In the genomic region with DNA sequence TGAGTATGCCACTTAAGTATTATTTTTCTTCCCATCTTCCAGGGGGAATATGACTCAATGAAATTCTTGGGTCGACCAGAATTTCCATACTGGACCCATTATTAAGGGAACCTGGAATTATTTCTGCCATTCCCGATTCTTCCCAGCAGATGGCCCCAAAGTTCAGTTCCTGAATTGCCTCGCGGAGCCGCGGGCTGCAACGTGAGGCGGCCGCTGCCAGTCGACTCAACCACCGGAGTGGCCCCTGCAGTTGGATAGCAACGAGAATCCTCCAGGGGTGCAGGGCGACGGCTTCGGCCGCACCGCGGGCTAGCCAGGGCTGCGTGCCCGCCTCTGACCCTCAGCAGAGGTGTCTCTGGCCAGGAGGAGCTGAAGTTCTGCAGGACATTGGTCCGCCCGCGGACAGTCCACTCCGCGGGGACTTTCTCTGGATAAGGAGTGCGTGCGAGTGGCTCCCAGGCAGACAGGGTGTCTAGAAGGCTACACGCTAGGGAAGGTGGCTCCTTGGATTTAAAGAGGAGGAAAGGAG, we compare ENCODE assay signal across 8 cellular contexts. TPM values are rescaled to one million over a fixed set of nuclear protein-coding genes. Genes with fewer than 3 reads are reported as not detected.
DNase-seq lines count a peak whose midpoint lies in the region; ATAC-seq and TF ChIP-seq lines count a peak whose summit lies in the region.

No MANE protein-coding gene starts in this region.

- peak overlapping the region; percentile 88 for H2AFZ ChIP-seq in fibroblast of lung (ENCODE audit: low read length)

- DNase-seq in GM03348 (ENCODE audit: low spot score) (peak; percentile 89), OCI-M1 (lab: John Stamatoyannopoulos, UW) (peak; percentile 83), fibroblast of lung (ENCODE audit: low read depth in 2 of 2) (peak; percentile 74), myocyte (ENCODE audit: low read depth) (peak; percentile 87)
- peak; percentile 72 to 75 for DNase-seq in activated T-cell treated with anti-CD3 and anti-CD28 coated beads, Interleukin-2, amount 50 U/mL, for 72 hours
- DNase-seq in stimulated activated CD8-positive, alpha-beta memory T cell treated with anti-CD3 and anti-CD28 coated beads, Interleukin-4, amount 100 ng/mL, for 48 hours, result peak; percentile 84

- H3K27ac ChIP-seq in HUES6 (ENCODE audit: low read depth, low read length), result no peak overlapping the region
- no peak overlapping the region for H3K27ac ChIP-seq in fibroblast of lung (ENCODE audit: insufficient read depth, low read length)

- H3K4me1 ChIP-seq in HUES6 (ENCODE audit: control insufficient read depth, insufficient read depth, low read length) (peaks cover 7% of the 10 kb centered on the region), fibroblast of lung (ENCODE audit: control insufficient read depth, extremely low read depth, insufficient read depth, low read length) (no peaks in the 10 kb centered on the region)

- H3K9me3 ChIP-seq in HUES6 (ENCODE audit: control insufficient read depth, insufficient read depth, low read depth, low read length) (no peaks in the 10 kb centered on the region), fibroblast of lung (ENCODE audit: control insufficient read depth, insufficient read depth, low read depth, low read length) (no peaks in the 10 kb centered on the region)

- H3K36me3 ChIP-seq in HUES6 (ENCODE audit: control insufficient read depth, insufficient read depth, low read length), result no peaks in the 10 kb centered on the region
- no peaks in the 10 kb centered on the region for H3K36me3 ChIP-seq in fibroblast of lung (ENCODE audit: control insufficient read depth, insufficient read depth, low read length)

- H3K27ac Mint-ChIP-seq in activated T-cell treated with anti-CD3 and anti-CD28 coated beads, Interleukin-2, amount 50 U/mL, for 72 hours, result no peak overlapping the region

- H3K36me3 Mint-ChIP-seq in activated T-cell treated with anti-CD3 and anti-CD28 coated beads, Interleukin-2, amount 50 U/mL, for 72 hours (ENCODE audit: insufficient read depth in 2 of 2), result no peaks in the 10 kb centered on the region

- H3K4me2 ChIP-seq in fibroblast of lung (ENCODE audit: extremely low read depth, insufficient read depth, low read length), result peak overlapping the region; percentile 100

- peaks cover 50% of the 10 kb centered on the region for H3K4me1 Mint-ChIP-seq in activated T-cell treated with anti-CD3 and anti-CD28 coated beads, Interleukin-2, amount 50 U/mL, for 72 hours (ENCODE audit: low read depth)

- H3K79me2 ChIP-seq in fibroblast of lung (ENCODE audit: control insufficient read depth, insufficient read depth, low read length), result no peaks in the 10 kb centered on the region

- H3K9ac ChIP-seq in HUES6 (ENCODE audit: low read length), result no peak overlapping the region
- peak overlapping the region; percentile 38 for H3K9ac ChIP-seq in fibroblast of lung (ENCODE audit: insufficient read depth, low read length)

- H3K27me3 Mint-ChIP-seq in activated T-cell treated with anti-CD3 and anti-CD28 coated beads, Interleukin-2, amount 50 U/mL, for 72 hours (ENCODE audit: low read depth), result peaks cover 51% of the 10 kb centered on the region

- TF ChIP-seq CTCF in fibroblast of lung (conservative IDR thresholded peaks at IDR 0.05 in 1 of 2, IDR thresholded peaks at IDR 0.05 in 1 of 2; ENCODE audit: low read depth in 1 of 2, low read length in 2 of 2), result peak; percentile 74 to 78

- peak overlapping the region; percentile 91 to 94 for H3K4me3 Mint-ChIP-seq in activated T-cell treated with anti-CD3 and anti-CD28 coated beads, Interleukin-2, amount 50 U/mL, for 72 hours

- peaks cover 27% of the 10 kb centered on the region for H3K27me3 ChIP-seq in HUES6 (ENCODE audit: control insufficient read depth, insufficient read depth, low read length)
- peaks cover 22% of the 10 kb centered on the region for H3K27me3 ChIP-seq in fibroblast of lung (ENCODE audit: control insufficient read depth, insufficient read depth, low read length)

- ATAC-seq in activated T-cell treated with anti-CD3 and anti-CD28 coated beads, Interleukin-2, amount 50 U/mL, for 72 hours (replicated peaks in 1 of 2), result peak; percentile 50 to 58
- ATAC-seq in GM21390 (IDR thresholded peaks at IDR 0.05; ENCODE audit: unreplicated experiment), result no peak

- no peaks in the 10 kb centered on the region for H3K9me3 Mint-ChIP-seq in activated T-cell treated with anti-CD3 and anti-CD28 coated beads, Interleukin-2, amount 50 U/mL, for 72 hours

- H4K20me1 ChIP-seq in fibroblast of lung (ENCODE audit: control insufficient read depth, extremely low read depth, insufficient read depth, low read length), result no peaks in the 10 kb centered on the region

- H3K4me3 ChIP-seq in HUES6 (ENCODE audit: low read depth, low read length), result peak overlapping the region; percentile 59
- peak overlapping the region; percentile 52 to 66 (median 56) for H3K4me3 ChIP-seq in fibroblast of lung (replicated peaks in 1 of 4; ENCODE audit: control extremely low read depth in 1 of 4, insufficient read depth in 1 of 4, low read depth in 3 of 4, low read length in 4 of 4)

RNA-seq across cellular contexts. Expression of a gene that starts 0.6 kb away (rescaled TPM):
- not detected for total RNA-seq in activated T-cell treated with anti-CD3 and anti-CD28 coated beads, Interleukin-2, amount 50 U/mL, for 72 hours
- total RNA-seq in fibroblast of lung (not detected in 2 replicates), myocyte (not detected in 2 replicates)
- not detected in 2 replicates for polyA plus RNA-seq in fibroblast of lung
- polyA plus RNA-seq in fibroblast of lung (2012), result not detected in 2 replicates
- polyA minus RNA-seq in fibroblast of lung (ENCODE audit: low replicate concordance), result not detected in 2 replicates
- 0.09 TPM for polyA plus RNA-seq in myocyte (2012)

RNA-seq across cellular contexts. Expression of a gene that starts 13.3 kb away (rescaled TPM):
- 10 to 100 TPM; 14.2 to 16.9 TPM for total RNA-seq in activated T-cell treated with anti-CD3 and anti-CD28 coated beads, Interleukin-2, amount 50 U/mL, for 72 hours
- total RNA-seq in fibroblast of lung (6.7 and 7.8 TPM in 2 replicates), myocyte (2.4 and 2.5 TPM in 2 replicates)
- 1.3 and 2.9 TPM in 2 replicates for polyA plus RNA-seq in fibroblast of lung
- 1.6 and 3.1 TPM in 2 replicates for polyA plus RNA-seq in fibroblast of lung (2012)
- polyA minus RNA-seq in fibroblast of lung (ENCODE audit: low replicate concordance), result 1.4 and 7.4 TPM in 2 replicates
- 0.59 TPM for polyA plus RNA-seq in myocyte (2012)
